In the genomic region with DNA sequence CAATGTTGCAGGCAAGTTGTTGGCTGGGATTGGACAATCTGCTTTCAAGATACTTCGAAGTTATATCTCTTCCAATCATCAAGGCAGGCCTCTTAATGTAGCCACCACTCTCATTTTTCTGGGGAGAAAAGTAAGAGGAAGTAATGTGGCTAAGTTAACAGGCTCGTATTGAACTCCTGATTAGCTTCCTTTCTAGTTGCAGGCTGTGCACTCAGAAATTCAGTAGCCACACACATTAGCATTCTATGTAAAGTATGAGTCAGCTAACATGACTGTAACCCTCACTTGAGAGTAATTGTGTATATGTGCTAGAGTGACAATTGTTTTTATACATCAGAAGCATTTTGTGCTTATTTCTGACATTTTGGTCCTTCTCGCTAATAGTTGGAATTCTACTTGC, we compare ENCODE assay signal across 15 cellular contexts. TPM values are rescaled to one million over a fixed set of nuclear protein-coding genes. Genes with fewer than 3 reads are reported as not detected.
DNase-seq lines count a peak whose midpoint lies in the region; ATAC-seq, FAIRE-seq and TF ChIP-seq lines count a peak whose summit lies in the region.
"Had no signal": no experiment of that assay in that cellular context is flagged by ENCODE, and none has a peak within 500 bp of the region (broad histone marks: within the 10 kb centered on the region; RNA-seq: fewer than 3 reads in every experiment).

No MANE protein-coding gene starts in this region.

- H3K4me1 ChIP-seq in pancreas = peaks cover 0 to 9% (median 5%) of the 10 kb centered on the region in 3 donors

- H3K36me3 ChIP-seq in pancreas = no peaks in the 10 kb centered on the region

- H3K27me3 ChIP-seq in pancreas = no peaks in the 10 kb centered on the region

- no peak for TF ChIP-seq CTCF in epithelial cell of esophagus (IDR thresholded peaks at IDR 0.05; ENCODE audit: insufficient read depth, low read depth, low read length, missing control alignments)
- TF ChIP-seq CTCF in pancreas (IDR thresholded peaks at IDR 0.05) = no peak

- intact Hi-C loops in pancreas (cut with DNase I) = loop anchor here in 1 of 3 donors (10.0 kb wide), 1 partner anchor 263 kb away; no protein-coding TSS in a partner anchor

- FAIRE-seq in RCC 7860 (lab: Jason Lieb, UNC) = no peak
- no peak for FAIRE-seq in pancreas (lab: Jason Lieb, UNC)

- no peak overlapping the region for H3K27ac ChIP-seq in pancreas
- H3K27ac ChIP-seq: spleen had no signal

- peak; percentile 57 for DNase-seq in DMS53 (lab: John Stamatoyannopoulos, UW)
- peak; percentile 15 for DNase-seq in H4 (ENCODE audit: low spot score)
- DNase-seq in RCC 7860 (ENCODE audit: low spot score) = peak; percentile 10
- peak; percentile 36 for DNase-seq in epithelial cell of esophagus (ENCODE audit: low read depth)
- DNase-seq in iPS-NIHi7 (ENCODE audit: extremely low spot score) = no peak
- no peak for DNase-seq in cerebellar nuclear complex (lab: John Stamatoyannopoulos, UW)
- no peak for DNase-seq in pancreas
- DNase-seq in GM19240 (ENCODE audit: insufficient read length, low spot score) = no peak
- DNase-seq: activated B cell treated with CpG ODN at 0.5 μM for 24 hours; activated gamma-delta T cell treated with Interleukin-2 at 50 U/mL for 16 hours; CD8-positive, alpha-beta T cell; effector CD4-positive, alpha-beta T cell; H7; spleen; stimulated activated CD8-positive, alpha-beta memory T cell treated with anti-CD3 and anti-CD28 coated beads, Interleukin-4, amount 100 ng/mL, for 48 hours had no signal

- H3K4me3 ChIP-seq in epithelial cell of esophagus (ENCODE audit: low read length) = no peak overlapping the region
- H3K4me3 ChIP-seq in pancreas = no peak overlapping the region
- H3K4me3 ChIP-seq: spleen had no signal

- 69% methylated on average over 3 of the region's 3 CpGs for WGBS in pancreas, 2 donors

- no peak for ATAC-seq in pancreas
- ATAC-seq: CD8-positive, alpha-beta T cell had no signal

- no peaks in the 10 kb centered on the region for H3K9me3 ChIP-seq in pancreas
- H3K9me3 ChIP-seq: spleen had no signal

RNA-seq across cellular contexts. Expression of gene TWSG1, which starts 3.3 kb away (rescaled TPM):
- 38.3 and 45.9 TPM in 2 replicates for total RNA-seq in H4 (2014; rRNA removed; shearing (Covaris generic))
- 10 to 100 TPM in 2 of 6 donors, 1 to 10 TPM in 4; 4.1 to 13.7 (median 6.1) TPM for total RNA-seq in pancreas
- 1 to 10 TPM; 2.5 to 7.0 TPM for polyA plus RNA-seq in pancreas

Comparison
In these comparisons a context has a peak if more than half of its experiments do, and no peak if none do; other contexts are left out.
1. DNase-seq: peak in DMS53 (single experiment), H4 (single experiment), RCC 7860 (single experiment) and epithelial cell of esophagus (single experiment); none in iPS-NIHi7 (single experiment), cerebellar nuclear complex (0 of 2), pancreas (0 of 6) and GM19240 (single experiment).